ENCODE assay signal across 12 cellular contexts in the genomic region with DNA sequence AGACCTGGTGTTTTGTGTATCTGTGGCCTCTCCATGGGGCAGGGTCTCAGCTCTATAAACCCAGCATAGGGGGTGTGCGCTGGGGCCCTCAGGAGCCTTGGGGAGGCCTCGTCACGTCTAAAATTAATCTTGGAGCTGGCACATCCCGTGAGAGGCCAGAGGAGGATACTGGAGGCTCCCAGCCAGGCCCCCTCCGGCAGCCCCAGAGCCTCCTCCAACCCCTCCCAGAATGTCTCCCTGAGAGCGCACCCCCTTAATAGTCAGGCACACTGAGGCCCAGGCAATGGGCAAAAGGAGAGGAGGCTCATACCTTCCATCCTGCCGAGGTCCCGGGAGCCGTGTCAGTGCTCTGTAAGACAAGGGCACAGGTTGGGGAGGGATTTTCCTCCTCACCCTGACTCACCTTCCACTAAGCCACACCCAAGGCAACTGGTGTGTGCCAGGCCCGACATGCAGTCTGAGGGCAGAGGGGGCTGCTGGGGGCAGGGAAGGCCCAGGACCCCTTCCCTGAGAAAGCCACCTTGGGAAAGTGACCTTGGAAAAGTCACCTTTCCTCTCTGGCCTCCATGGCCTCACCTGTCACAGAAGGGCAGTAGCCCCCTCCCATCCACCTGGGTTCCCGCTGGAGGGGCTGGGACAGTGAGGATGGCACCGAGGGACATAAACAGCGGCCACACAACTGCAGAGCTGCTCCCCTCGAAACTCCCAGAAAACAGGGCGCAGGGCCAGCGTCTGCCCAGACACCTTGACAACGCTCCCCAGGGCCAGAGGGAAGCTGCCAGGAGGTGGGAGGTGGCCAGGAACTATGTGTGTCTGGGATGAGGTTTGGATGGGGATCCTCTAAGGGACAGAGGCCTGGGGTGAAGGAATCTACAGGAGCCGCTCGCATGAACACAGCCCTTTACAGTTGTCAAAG. TPM values are rescaled to one million over a fixed set of nuclear protein-coding genes. Genes with fewer than 3 reads are reported as not detected.
A peak's percentile ranks its signal among the peaks of the same experiment; 100 is the strongest.
DNase-seq lines count a peak whose midpoint lies in the region; ATAC-seq and TF ChIP-seq lines count a peak whose summit lies in the region.
"Had no signal": no experiment of that assay in that cellular context is flagged by ENCODE, and none has a peak within 500 bp of the region (broad histone marks: within the 10 kb centered on the region; RNA-seq: fewer than 3 reads in every experiment).

No MANE protein-coding gene starts in this region.

- ATAC-seq in lower lobe of right lung (no peak), WTC11 (no peak), GM21447 (IDR thresholded peaks at IDR 0.05; ENCODE audit: unreplicated experiment) (no peak)

- no peak overlapping the region for H3K4me3 Mint-ChIP-seq in WTC11
- H3K4me3 Mint-ChIP-seq: CD4-positive, alpha-beta T cell had no signal

- DNase-seq in HPDE6-E6E7 (ENCODE audit: extremely low spot score) (peak; percentile 75), coronary artery (ENCODE audit: low spot score) (no peak), lower lobe of right lung (no peak), stomach (no peak), WTC11 (ENCODE audit: low spot score) (no peak), HK-2 (ENCODE audit: unreplicated experiment) (no peak), HAP-1 (ENCODE audit: low spot score in 2 of 2) (no peak)
- DNase-seq: activated CD4-positive, CD25-positive, alpha-beta regulatory T cell; CD4-positive, alpha-beta T cell; GF-D8; SJCRH30 had no signal

- no peaks in the 10 kb centered on the region for H3K9me3 Mint-ChIP-seq in WTC11
- H3K9me3 Mint-ChIP-seq: CD4-positive, alpha-beta T cell had no signal

- POLR2A ChIA-PET in WTC11 (lab: Charles Lee), result no interaction called here

- H3K4me1 Mint-ChIP-seq in WTC11, result peaks cover 9% of the 10 kb centered on the region

- no peak for TF ChIP-seq POLR2A in stomach (IDR thresholded peaks at IDR 0.05)

- no peak for TF ChIP-seq CTCF in coronary artery (IDR thresholded peaks at IDR 0.05)
- TF ChIP-seq CTCF in lower lobe of right lung (IDR thresholded peaks at IDR 0.05), result no peak
- TF ChIP-seq CTCF in stomach (IDR thresholded peaks at IDR 0.05), result no peak
- TF ChIP-seq CTCF in WTC11 (IDR thresholded peaks at IDR 0.05), result no peak

- peaks cover 60% of the 10 kb centered on the region for H3K4me1 ChIP-seq in lower lobe of right lung
- peaks cover 50 to 57% (median 54%) of the 10 kb centered on the region in 4 donors for H3K4me1 ChIP-seq in stomach
- no peaks in the 10 kb centered on the region for H3K4me1 ChIP-seq in HAP-1

- TF ChIP-seq EP300 in stomach (IDR thresholded peaks at IDR 0.05), result no peak

- intact Hi-C loops in lower lobe of right lung (cut with DNase I) (no loop called here), stomach (cut with DNase I; ENCODE audit: low total_unique reads) (no loop called here)

- H3K27ac ChIP-seq in coronary artery, result peak overlapping the region; percentile 73 to 93
- peak overlapping the region; percentile 56 for H3K27ac ChIP-seq in lower lobe of right lung
- peak overlapping the region in 4 of 5 donors; percentile 38 to 87 (median 66) for H3K27ac ChIP-seq in stomach
- H3K27ac ChIP-seq: SJCRH30 had no signal

- H3K36me3 Mint-ChIP-seq in WTC11, result no peaks in the 10 kb centered on the region

- H3K27me3 Mint-ChIP-seq in WTC11 (ENCODE audit: low read depth), result no peaks in the 10 kb centered on the region
- H3K27me3 Mint-ChIP-seq: CD4-positive, alpha-beta T cell had no signal

- H3K27me3 ChIP-seq in lower lobe of right lung (ENCODE audit: low read depth), result no peaks in the 10 kb centered on the region
- H3K27me3 ChIP-seq in stomach, result no peaks in the 10 kb centered on the region
- H3K27me3 ChIP-seq in HAP-1 (ENCODE audit: low read depth), result no peaks in the 10 kb centered on the region
- H3K27me3 ChIP-seq: SJCRH30 had no signal

- no peak overlapping the region for H3K27ac Mint-ChIP-seq in WTC11
- H3K27ac Mint-ChIP-seq: CD4-positive, alpha-beta T cell had no signal

- CTCF ChIA-PET in WTC11 (lab: Charles Lee), result interaction anchor here (2.0 to 2.5 kb wide), 3 partner anchors 47 to 140 kb away, joined by 6 to 11 read pairs (median 7); a partner anchor contains a TSS

- in situ Hi-C loops in HAP-1 (cut with MboI; ENCODE audit: low sequenced_read_pairs), result no loop called here

- WGBS in stomach, 5 donors, result 67 to 80% (median 75%) methylated on average over 14 to 19 of the region's 19 CpGs

- peak overlapping the region; percentile 79 for H3K4me3 ChIP-seq in coronary artery
- peak overlapping the region; percentile 29 for H3K4me3 ChIP-seq in lower lobe of right lung
- peak overlapping the region in 2 of 4 donors; percentile 15 to 72 for H3K4me3 ChIP-seq in stomach
- H3K4me3 ChIP-seq in HAP-1, result no peak overlapping the region
- H3K4me3 ChIP-seq: SJCRH30 had no signal

- no peaks in the 10 kb centered on the region for H3K9me3 ChIP-seq in lower lobe of right lung
- no peaks in the 10 kb centered on the region for H3K9me3 ChIP-seq in stomach
- H3K9me3 ChIP-seq in HAP-1, result no peaks in the 10 kb centered on the region
- H3K9me3 ChIP-seq: SJCRH30 had no signal

- peaks cover 30% of the 10 kb centered on the region for H3K36me3 ChIP-seq in lower lobe of right lung
- peaks cover 5 to 36% (median 26%) of the 10 kb centered on the region in 4 donors for H3K36me3 ChIP-seq in stomach
- H3K36me3 ChIP-seq in HAP-1 (replicated peaks), result no peaks in the 10 kb centered on the region
- H3K36me3 ChIP-seq: SJCRH30 had no signal

TF ChIP-seq in WTC11, 78 proteins besides CTCF, POLR2A, EP300 and RAD21:
- TF ChIP-seq, protein P1, sequence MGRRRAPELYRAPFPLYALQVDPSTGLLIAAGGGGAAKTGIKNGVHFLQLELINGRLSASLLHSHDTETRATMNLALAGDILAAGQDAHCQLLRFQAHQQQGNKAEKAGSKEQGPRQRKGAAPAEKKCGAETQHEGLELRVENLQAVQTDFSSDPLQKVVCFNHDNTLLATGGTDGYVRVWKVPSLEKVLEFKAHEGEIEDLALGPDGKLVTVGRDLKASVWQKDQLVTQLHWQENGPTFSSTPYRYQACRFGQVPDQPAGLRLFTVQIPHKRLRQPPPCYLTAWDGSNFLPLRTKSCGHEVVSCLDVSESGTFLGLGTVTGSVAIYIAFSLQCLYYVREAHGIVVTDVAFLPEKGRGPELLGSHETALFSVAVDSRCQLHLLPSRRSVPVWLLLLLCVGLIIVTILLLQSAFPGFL (CRISPR knock-in tag; IDR thresholded peaks at IDR 0.05; ENCODE audit: borderline replicate concordance), result no peak
- no peak for TF ChIP-seq OVOL2 (CRISPR knock-in tag; IDR thresholded peaks at IDR 0.05; ENCODE audit: borderline replicate concordance)
- no peak for TF ChIP-seq HMGA2 (CRISPR knock-in tag; IDR thresholded peaks at IDR 0.05)
TF ChIP-seq in WTC11: peak in this region for 0.

RNA-seq across cellular contexts. Expression of a gene that starts 2.9 kb away (rescaled TPM):
- 185 TPM for total RNA-seq in lower lobe of right lung
- 10 to 100 TPM in 3 of 5 donors, 1 to 10 TPM in 1, not detected in 1; 7.2 to 88.3 (median 39.8) TPM for total RNA-seq in stomach
- 10 to 100 TPM; 64.4 to 92.1 (median 89.7) TPM for polyA plus RNA-seq in stomach
- 27.5 to 34.9 TPM (median 34.4 TPM) in 3 replicates for total RNA-seq in WTC11 (2021)

RNA-seq across cellular contexts. Expression of a gene that starts 20.1 kb away (rescaled TPM):
- 323 TPM for total RNA-seq in lower lobe of right lung
- total RNA-seq in stomach, result 10 to 100 TPM in 4 of 5 donors, 1 to 10 TPM in 1; 4.0 to 58.5 (median 44.3) TPM
- 10 to 100 TPM; 16.0 to 28.8 (median 21.5) TPM for polyA plus RNA-seq in stomach
- total RNA-seq in WTC11 (2021), result 3.7 to 4.4 TPM (median 4.2 TPM) in 3 replicates

RNA-seq across cellular contexts. Expression of a gene that starts 24.8 kb away (rescaled TPM):
- total RNA-seq in lower lobe of right lung, result 82.0 TPM
- total RNA-seq in stomach, result 100 to 1,000 TPM in 2 of 5 donors, 10 to 100 TPM in 3; 18.0 to 145 (median 92.4) TPM
- polyA plus RNA-seq in stomach, result 10 to 100 TPM; 32.8 to 63.8 (median 42.2) TPM
- total RNA-seq in WTC11 (2021), result 45.1 to 47.5 TPM (median 45.3 TPM) in 3 replicates

RNA-seq across cellular contexts. Expression of a gene that starts 42.3 kb away (rescaled TPM):
- total RNA-seq in lower lobe of right lung, result 45.6 TPM
- 10 to 100 TPM in 3 of 5 donors, 1 to 10 TPM in 2; 3.7 to 33.6 (median 14.5) TPM for total RNA-seq in stomach
- 10 to 100 TPM; 10.5 to 14.2 (median 11.8) TPM for polyA plus RNA-seq in stomach
- total RNA-seq in WTC11 (2021), result 25.1 to 25.7 TPM (median 25.4 TPM) in 3 replicates

RNA-seq across cellular contexts. Expression of a gene that starts 56.0 kb away (rescaled TPM):
- 11.5 TPM for total RNA-seq in lower lobe of right lung
- 10 to 100 TPM in 3 of 5 donors, under 1 TPM in 1, not detected in 1; 0.55 to 98.0 (median 19.1) TPM for total RNA-seq in stomach
- polyA plus RNA-seq in stomach, result 1 to 10 TPM in 2 of 3 donors, under 1 TPM in 1; 0.50 to 3.3 (median 2.3) TPM
- 15.8 to 20.2 TPM (median 16.8 TPM) in 3 replicates for total RNA-seq in WTC11 (2021)
